ENCODE assay signal across 8 cellular contexts in genomic region chr7:150323682-150324365, GRCh38. TPM values are rescaled to one million over a fixed set of nuclear protein-coding genes. Genes with fewer than 3 reads are reported as not detected.
DNase-seq lines count a peak whose midpoint lies in the region; ATAC-seq, FAIRE-seq and TF ChIP-seq lines count a peak whose summit lies in the region.

No MANE protein-coding gene starts in this region.

- peak overlapping the region; percentile 90 to 99 (median 98) for H3K4me3 Mint-ChIP-seq in CD4-positive, alpha-beta memory T cell

- FAIRE-seq in bronchial epithelial cell (lab: Jason Lieb, UNC), result no peak

- CTCF ChIA-PET in CD4-positive, alpha-beta memory T cell (lab: Charles Lee; ENCODE audit: partially characterized antibody), result interaction anchor here (1.1 kb wide), 1 partner anchor 31 kb away, joined by 3 read pairs; no protein-coding TSS in a partner anchor

- H3K9me3 ChIP-seq in CD4-positive, alpha-beta memory T cell (ENCODE audit: control insufficient read depth in 1 of 2, low read length in 2 of 2), result no peaks in the 10 kb centered on the region
- H3K9me3 ChIP-seq in lower lobe of right lung (no peaks in the 10 kb centered on the region), vagina (no peaks in the 10 kb centered on the region)

- H3K27ac Mint-ChIP-seq in CD4-positive, alpha-beta memory T cell, result peak overlapping the region; percentile 84 to 99 (median 97)

- H3K36me3 Mint-ChIP-seq in CD4-positive, alpha-beta memory T cell, result peaks cover 31 to 38% of the 10 kb centered on the region in 2 donors

- peak overlapping the region; percentile 82 for H3K27ac ChIP-seq in CD4-positive, alpha-beta memory T cell (ENCODE audit: low read depth, low read length)
- peak overlapping the region; percentile 92 for H3K27ac ChIP-seq in lower lobe of right lung
- H3K27ac ChIP-seq in vagina, result peak overlapping the region; percentile 96

- TF ChIP-seq CTCF in bronchial epithelial cell (IDR thresholded peaks at IDR 0.05; ENCODE audit: insufficient read depth, low read length, severe bottlenecking), result no peak
- no peak for TF ChIP-seq CTCF in lower lobe of right lung (IDR thresholded peaks at IDR 0.05)
- no peak for TF ChIP-seq CTCF in vagina (IDR thresholded peaks at IDR 0.05)

- peak; percentile 17 for ATAC-seq in GM21367 (IDR thresholded peaks at IDR 0.05; ENCODE audit: unreplicated experiment)
- peak; percentile 1 to 47 for ATAC-seq in lower lobe of right lung
- no peak for ATAC-seq in HG03457 (IDR thresholded peaks at IDR 0.05; ENCODE audit: unreplicated experiment)

- peaks cover 0 to 1% (median 0%) of the 10 kb centered on the region in 8 donors for H3K9me3 Mint-ChIP-seq in CD4-positive, alpha-beta memory T cell

- peaks cover 22% of the 10 kb centered on the region for H3K36me3 ChIP-seq in CD4-positive, alpha-beta memory T cell (ENCODE audit: insufficient read depth, low read length)
- H3K36me3 ChIP-seq in bronchial epithelial cell (ENCODE audit: control insufficient read depth, insufficient read depth, low read length) (peaks cover 3% of the 10 kb centered on the region), lower lobe of right lung (peaks cover 15% of the 10 kb centered on the region), vagina (no peaks in the 10 kb centered on the region)

- POLR2A ChIA-PET in CD4-positive, alpha-beta memory T cell (lab: Charles Lee; ENCODE audit: partially characterized antibody), result interaction anchor here (0.8 to 2.9 kb wide), 6 partner anchors 10 to 469 kb away, joined by 3 to 14 read pairs (median 6); a partner anchor contains a TSS

- H3K27me3 ChIP-seq in CD4-positive, alpha-beta memory T cell (ENCODE audit: insufficient read depth, low read length), result no peaks in the 10 kb centered on the region
- H3K27me3 ChIP-seq in bronchial epithelial cell (ENCODE audit: control insufficient read depth, insufficient read depth, low read length), result no peaks in the 10 kb centered on the region
- no peaks in the 10 kb centered on the region for H3K27me3 ChIP-seq in lower lobe of right lung (ENCODE audit: low read depth)
- H3K27me3 ChIP-seq in vagina, result no peaks in the 10 kb centered on the region

- no peak for TF ChIP-seq POLR2A in vagina (IDR thresholded peaks at IDR 0.05)

- no peak for DNase-seq in CD4-positive, alpha-beta memory T cell
- DNase-seq in NCI-H2227 treated with DMSO at 0.1 percent for 48 hours (lab: John Stamatoyannopoulos, UW), result peak; percentile 39
- peak; percentile 32 for DNase-seq in bronchial epithelial cell (ENCODE audit: low read depth)
- DNase-seq in lower lobe of right lung, result no peak
- peak in 1 of 2 donors; percentile 61 for DNase-seq in vagina (ENCODE audit: extremely low spot score in 2 of 2)
- no peak for DNase-seq in iPS-NIHi11 (ENCODE audit: low spot score)

- peaks cover 44% of the 10 kb centered on the region for H3K4me1 ChIP-seq in CD4-positive, alpha-beta memory T cell (ENCODE audit: insufficient read depth, low read length)
- H3K4me1 ChIP-seq in lower lobe of right lung, result peaks cover 50% of the 10 kb centered on the region
- peaks cover 39% of the 10 kb centered on the region for H3K4me1 ChIP-seq in vagina

- no peaks in the 10 kb centered on the region for H3K27me3 Mint-ChIP-seq in CD4-positive, alpha-beta memory T cell

- intact Hi-C loops in CD4-positive, alpha-beta memory T cell (cut with micrococcal nuclease), result loop anchor here (2.0 kb wide), 2 partner anchors 45 to 55 kb away; partner anchors contain the start of genes REPIN1 and ZNF775
- intact Hi-C loops in lower lobe of right lung (cut with DNase I), result no loop called here
- intact Hi-C loops in vagina (cut with DNase I), result no loop called here

- peak overlapping the region; percentile 82 to 96 for H3K4me3 ChIP-seq in CD4-positive, alpha-beta memory T cell (ENCODE audit: low read length in 2 of 2)
- peak overlapping the region; percentile 77 for H3K4me3 ChIP-seq in bronchial epithelial cell (ENCODE audit: low read depth, low read length)
- peak overlapping the region; percentile 61 for H3K4me3 ChIP-seq in lower lobe of right lung
- peak overlapping the region; percentile 68 to 86 for H3K4me3 ChIP-seq in vagina

- peaks cover 31 to 49% (median 40%) of the 10 kb centered on the region in 4 donors for H3K4me1 Mint-ChIP-seq in CD4-positive, alpha-beta memory T cell

RNA-seq across cellular contexts. Expression of gene ACTR3C, which starts 0.5 kb away (rescaled TPM):
- 10 to 100 TPM; 13.0 to 17.8 TPM for total RNA-seq in CD4-positive, alpha-beta memory T cell
- 1 to 10 TPM; 3.6 to 8.6 TPM for polyA plus RNA-seq in CD4-positive, alpha-beta memory T cell
- total RNA-seq in bronchial epithelial cell (4.2 and 6.4 TPM in 2 replicates), lower lobe of right lung (18.6 TPM), vagina (24.1 TPM)

RNA-seq across cellular contexts. Expression of gene LRRC61, which starts 0.7 kb away (rescaled TPM):
- total RNA-seq in CD4-positive, alpha-beta memory T cell, result 10 to 100 TPM; 11.0 to 12.8 TPM
- polyA plus RNA-seq in CD4-positive, alpha-beta memory T cell, result 10 to 100 TPM; 14.8 to 16.0 TPM
- total RNA-seq in bronchial epithelial cell (7.6 and 8.2 TPM in 2 replicates), lower lobe of right lung (16.2 TPM), vagina (14.0 TPM)

RNA-seq across cellular contexts. Expression of gene RARRES2, which starts 17.6 kb away (rescaled TPM):
- not detected for total RNA-seq in CD4-positive, alpha-beta memory T cell
- polyA plus RNA-seq in CD4-positive, alpha-beta memory T cell, result not detected
- total RNA-seq in bronchial epithelial cell (1.1 TPM in 1 of 2 replicates, not detected in the other), lower lobe of right lung (144 TPM), vagina (305 TPM)

RNA-seq across cellular contexts. Expression of gene REPIN1, which starts 44.8 kb away (rescaled TPM):
- total RNA-seq in CD4-positive, alpha-beta memory T cell, result 10 to 100 TPM; 72.0 to 78.5 TPM
- 10 to 100 TPM; 29.4 to 62.1 TPM for polyA plus RNA-seq in CD4-positive, alpha-beta memory T cell
- 26.1 and 28.2 TPM in 2 replicates for total RNA-seq in bronchial epithelial cell
- 86.0 TPM for total RNA-seq in lower lobe of right lung
- 49.4 TPM for total RNA-seq in vagina

RNA-seq across cellular contexts. Expression of gene ZNF775, which starts 55.3 kb away (rescaled TPM):
- 1 to 10 TPM; 4.3 to 5.5 TPM for total RNA-seq in CD4-positive, alpha-beta memory T cell
- 1 to 10 TPM in 1 of 2 donors, under 1 TPM in 1; 0.67 to 7.6 TPM for polyA plus RNA-seq in CD4-positive, alpha-beta memory T cell
- 3.2 and 3.5 TPM in 2 replicates for total RNA-seq in bronchial epithelial cell
- 4.5 TPM for total RNA-seq in lower lobe of right lung
- total RNA-seq in vagina, result 4.4 TPM

Comparison
In these comparisons a context has a peak if more than half of its experiments do, and no peak if none do; other contexts are left out.
1. DNase-seq: peak in NCI-H2227 treated with DMSO at 0.1 percent for 48 hours (single experiment) and bronchial epithelial cell (single experiment); none in CD4-positive, alpha-beta memory T cell (0 of 5), lower lobe of right lung (single experiment) and iPS-NIHi11 (single experiment).
2. RNA of gene RARRES2, which starts 17.6 kb away (total RNA-seq): 305 TPM in vagina (single experiment) and 144 TPM in lower lobe of right lung (single experiment); 1.1 TPM in bronchial epithelial cell and not detected in CD4-positive, alpha-beta memory T cell; every median in the first group is over 10 times any median in the second.
3. Peak in every context shown above with its lines, with median percentiles within 50 percentile points of each other: H3K27ac ChIP-seq and H3K4me3 ChIP-seq.